In the genomic region with DNA sequence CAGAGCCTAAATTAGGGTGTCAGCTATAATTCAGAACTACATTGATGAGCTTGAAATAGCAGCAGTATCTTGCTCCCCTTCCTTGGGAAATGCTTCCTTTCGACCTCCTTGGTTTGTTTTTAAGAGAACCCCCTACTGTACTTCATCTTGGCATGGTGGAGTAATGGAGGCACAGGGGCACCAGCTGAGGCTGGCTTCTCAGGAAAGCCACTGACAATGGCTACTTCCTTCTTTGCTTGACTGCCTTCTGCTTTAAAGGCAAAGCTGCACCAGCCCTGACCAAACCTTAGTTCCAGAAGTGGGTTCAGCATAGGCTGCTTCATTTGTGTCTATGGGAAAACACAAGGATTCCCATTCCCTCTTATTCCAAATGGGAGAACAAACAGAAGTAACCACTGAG, we compare ENCODE assay signal across 16 cellular contexts. TPM values are rescaled to one million over a fixed set of nuclear protein-coding genes. Genes with fewer than 3 reads are reported as not detected.
DNase-seq lines count a peak whose midpoint lies in the region; ATAC-seq, FAIRE-seq and TF ChIP-seq lines count a peak whose summit lies in the region.
"Had no signal": no experiment of that assay in that cellular context is flagged by ENCODE, and none has a peak within 500 bp of the region (broad histone marks: within the 10 kb centered on the region; RNA-seq: fewer than 3 reads in every experiment).

No MANE protein-coding gene starts in this region.

- no peaks in the 10 kb centered on the region for H3K9me3 Mint-ChIP-seq in effector memory CD8-positive, alpha-beta T cell
- H3K9me3 Mint-ChIP-seq: mesothelial cell of epicardium had no signal

- H3K36me3 ChIP-seq in sigmoid colon: peaks cover 0 to 33% (median 8%) of the 10 kb centered on the region in 4 donors

- no peak for ATAC-seq in effector memory CD8-positive, alpha-beta T cell (replicated peaks)
- no peak for ATAC-seq in HG02588 (IDR thresholded peaks at IDR 0.05; ENCODE audit: unreplicated experiment)

- H3K27me3 ChIP-seq in sigmoid colon: no peaks in the 10 kb centered on the region

- peak overlapping the region; percentile 77 to 90 for H3K27ac Mint-ChIP-seq in effector memory CD8-positive, alpha-beta T cell
- H3K27ac Mint-ChIP-seq: mesothelial cell of epicardium had no signal

- WGBS in sigmoid colon, 2 donors: 65 to 89% methylated on average over 1 of the region's 1 CpG

- H3K4me1 Mint-ChIP-seq in effector memory CD8-positive, alpha-beta T cell (ENCODE audit: low read depth in 2 of 2): peaks cover 22 to 27% of the 10 kb centered on the region in 2 donors

- no peak for TF ChIP-seq CTCF in sigmoid colon (IDR thresholded peaks at IDR 0.05)

- H3K4me3 Mint-ChIP-seq in effector memory CD8-positive, alpha-beta T cell: no peak overlapping the region
- H3K4me3 Mint-ChIP-seq: mesothelial cell of epicardium had no signal

- FAIRE-seq in GM12892 (lab: Jason Lieb, UNC): peak; percentile 51
- FAIRE-seq: islet of Langerhans had no signal

- intact Hi-C loops in sigmoid colon (cut with DNase I): loop anchor here (5.0 kb wide), 2 partner anchors 128 to 318 kb away; partner anchors contain the start of gene APH1B

- peaks cover 64% of the 10 kb centered on the region for H3K36me3 Mint-ChIP-seq in effector memory CD8-positive, alpha-beta T cell (ENCODE audit: insufficient read depth)

- TF ChIP-seq POLR2A in GM12892 (IDR thresholded peaks at IDR 0.05; ENCODE audit: low read depth, low read length) (no peak), sigmoid colon (IDR thresholded peaks at IDR 0.05) (no peak)

- no peak for TF ChIP-seq EP300 in sigmoid colon (IDR thresholded peaks at IDR 0.05)

- no peaks in the 10 kb centered on the region for H3K27me3 Mint-ChIP-seq in effector memory CD8-positive, alpha-beta T cell

- H3K27ac ChIP-seq in sigmoid colon: peak overlapping the region; percentile 87 to 95 (median 92)

- H3K9me3 ChIP-seq in sigmoid colon: no peaks in the 10 kb centered on the region

- H3K4me3 ChIP-seq in sigmoid colon: no peak overlapping the region

- peak; percentile 38 for DNase-seq in CD1c-positive myeloid dendritic cell (ENCODE audit: extremely low spot score)
- DNase-seq in GM12892 (ENCODE audit: insufficient read length): no peak
- DNase-seq in effector memory CD8-positive, alpha-beta T cell: no peak
- DNase-seq in sigmoid colon: no peak
- DNase-seq in AG08395 (ENCODE audit: low spot score): no peak
- DNase-seq in cerebellum (ENCODE audit: low spot score): no peak
- DNase-seq: activated effector memory CD4-positive, alpha-beta T cell treated with Interleukin-2 at 50 U/mL for 16 hours; effector CD8-positive, alpha-beta T cell; GF-D8; NCI-H1417; OCI-M1; retina; stimulated activated CD4-positive, alpha-beta T cell treated with anti-CD3 and anti-CD28 coated beads, Interleukin-2, amount 100 ng/mL, for 48 hours had no signal

- peaks cover 0 to 61% (median 34%) of the 10 kb centered on the region in 4 donors for H3K4me1 ChIP-seq in sigmoid colon

RNA-seq across cellular contexts. Expression of gene FBXL22, which starts 1.5 kb away (rescaled TPM):
- 0.40 TPM for polyA plus RNA-seq in GM12892 (2012; ENCODE audit: missing spikeins)
- total RNA-seq in sigmoid colon: 100 to 1,000 TPM in 2 of 4 donors, 10 to 100 TPM in 2; 46.7 to 150 (median 99.3) TPM
- 1 to 10 TPM in 2 of 3 donors, under 1 TPM in 1; 0.69 to 2.6 (median 1.2) TPM for polyA plus RNA-seq in sigmoid colon
- 0.64 TPM for total RNA-seq in cerebellum

Comparison
In these comparisons a context has a peak if more than half of its experiments do, and no peak if none do; other contexts are left out.
1. RNA of gene FBXL22, which starts 1.5 kb away (total RNA-seq): 46.7 to 150 TPM in sigmoid colon; 0.64 TPM in cerebellum (single experiment); every median in the first group is over 10 times any median in the second.